In genomic region chr7:6031567-6031966, GRCh38 we compare ENCODE assay signal across 28 cellular contexts. TPM values are rescaled to one million over a fixed set of nuclear protein-coding genes. Genes with fewer than 3 reads are reported as not detected.
DNase-seq lines count a peak whose midpoint lies in the region; ATAC-seq and TF ChIP-seq lines count a peak whose summit lies in the region.
"Had no signal": no experiment of that assay in that cellular context is flagged by ENCODE, and none has a peak within 500 bp of the region (broad histone marks: within the 10 kb centered on the region; RNA-seq: fewer than 3 reads in every experiment).

No MANE protein-coding gene starts in this region.

- POLR2A ChIA-PET in CD4-positive, alpha-beta T cell (lab: Charles Lee), result interaction anchor here (0.8 kb wide), 1 partner anchor 12 kb away, joined by 3 read pairs; no protein-coding TSS in a partner anchor
- POLR2A ChIA-PET in activated CD8-positive, alpha-beta T cell treated with anti-CD3 and anti-CD28 coated beads for 36 hours (lab: Charles Lee), result no interaction called here

- H3K9me3 ChIP-seq in CD4-positive, alpha-beta T cell (ENCODE audit: control insufficient read depth, low read length), result no peaks in the 10 kb centered on the region
- H3K9me3 ChIP-seq: ascending aorta, Peyer's patch, psoas muscle, tibial artery had no signal

- no peak overlapping the region for H3K27ac ChIP-seq in CD4-positive, alpha-beta T cell (ENCODE audit: low read depth, low read length)
- H3K27ac ChIP-seq: 22Rv1, ascending aorta, foreskin keratinocyte, Peyer's patch, psoas muscle, skin epidermis, tibial artery had no signal

- intact Hi-C loops in CD4-positive, alpha-beta T cell (cut with DNase I, micrococcal nuclease), result no loop called here
- intact Hi-C loops in activated CD8-positive, alpha-beta T cell treated with anti-CD3 and anti-CD28 coated beads for 36 hours (cut with micrococcal nuclease), result no loop called here
- intact Hi-C loops in left colon (cut with DNase I, micrococcal nuclease), result no loop called here

- CTCF ChIA-PET in CD4-positive, alpha-beta T cell (lab: Charles Lee), result no interaction called here
- CTCF ChIA-PET in activated CD8-positive, alpha-beta T cell treated with anti-CD3 and anti-CD28 coated beads for 36 hours (lab: Charles Lee), result interaction anchor here (1.5 kb wide), 1 partner anchor 35 kb away, joined by 3 read pairs; no protein-coding TSS in a partner anchor

- H3K27me3 ChIP-seq in CD4-positive, alpha-beta T cell (ENCODE audit: control insufficient read depth, insufficient read depth, low read length), result no peaks in the 10 kb centered on the region
- H3K27me3 ChIP-seq: ascending aorta, foreskin keratinocyte, Peyer's patch, tibial artery had no signal

- H3K36me3 Mint-ChIP-seq in T-helper 1 cell treated with Interleukin-12 subunit alpha and Interleukin-12 subunit beta and Interleukin-4 antibody, amounts not matched to agents 30 μg/mL and 1 μg/mL, for 36 hours (ENCODE audit: low read depth), result peaks cover 38% of the 10 kb centered on the region
- H3K36me3 Mint-ChIP-seq in CD4-positive, alpha-beta T cell (ENCODE audit: low read depth), result peaks cover 83% of the 10 kb centered on the region
- H3K36me3 Mint-ChIP-seq in activated CD8-positive, alpha-beta T cell treated with anti-CD3 and anti-CD28 coated beads for 36 hours (ENCODE audit: low read depth), result peaks cover 52% of the 10 kb centered on the region
- peaks cover 28% of the 10 kb centered on the region for H3K36me3 Mint-ChIP-seq in memory B cell

- peaks cover 12% of the 10 kb centered on the region for H3K4me1 Mint-ChIP-seq in T-helper 1 cell treated with Interleukin-12 subunit alpha and Interleukin-12 subunit beta and Interleukin-4 antibody, amounts not matched to agents 30 μg/mL and 1 μg/mL, for 36 hours (ENCODE audit: low read depth)
- peaks cover 16% of the 10 kb centered on the region for H3K4me1 Mint-ChIP-seq in CD4-positive, alpha-beta T cell (ENCODE audit: low read depth)
- H3K4me1 Mint-ChIP-seq in activated CD8-positive, alpha-beta T cell treated with anti-CD3 and anti-CD28 coated beads for 36 hours (ENCODE audit: low read depth), result peaks cover 19% of the 10 kb centered on the region
- H3K4me1 Mint-ChIP-seq in memory B cell, result peaks cover 10% of the 10 kb centered on the region

- TF ChIP-seq CTCF in CD4-positive, alpha-beta T cell (IDR thresholded peaks at IDR 0.05), result no peak
- no peak for TF ChIP-seq CTCF in activated CD8-positive, alpha-beta T cell treated with anti-CD3 and anti-CD28 coated beads for 36 hours (IDR thresholded peaks at IDR 0.05)

- no peaks in the 10 kb centered on the region for H3K9me3 Mint-ChIP-seq in T-helper 1 cell treated with Interleukin-12 subunit alpha and Interleukin-12 subunit beta and Interleukin-4 antibody, amounts not matched to agents 30 μg/mL and 1 μg/mL, for 36 hours
- no peaks in the 10 kb centered on the region for H3K9me3 Mint-ChIP-seq in CD4-positive, alpha-beta T cell
- no peaks in the 10 kb centered on the region for H3K9me3 Mint-ChIP-seq in activated CD8-positive, alpha-beta T cell treated with anti-CD3 and anti-CD28 coated beads for 36 hours
- no peaks in the 10 kb centered on the region for H3K9me3 Mint-ChIP-seq in memory B cell

- ATAC-seq in CD4-positive, alpha-beta T cell (ENCODE audit: poor library complexity), result no peak
- ATAC-seq in activated CD8-positive, alpha-beta T cell treated with anti-CD3 and anti-CD28 coated beads for 36 hours, result no peak
- ATAC-seq in memory B cell (ENCODE audit: low read depth) (no peak), left colon (no peak)
- ATAC-seq: foreskin keratinocyte, GM12878 had no signal

- no peaks in the 10 kb centered on the region for H3K27me3 Mint-ChIP-seq in T-helper 1 cell treated with Interleukin-12 subunit alpha and Interleukin-12 subunit beta and Interleukin-4 antibody, amounts not matched to agents 30 μg/mL and 1 μg/mL, for 36 hours (ENCODE audit: low read depth)
- no peaks in the 10 kb centered on the region for H3K27me3 Mint-ChIP-seq in CD4-positive, alpha-beta T cell
- no peaks in the 10 kb centered on the region for H3K27me3 Mint-ChIP-seq in activated CD8-positive, alpha-beta T cell treated with anti-CD3 and anti-CD28 coated beads for 36 hours
- H3K27me3 Mint-ChIP-seq in memory B cell, result no peaks in the 10 kb centered on the region

- no peak overlapping the region for H3K4me3 Mint-ChIP-seq in T-helper 1 cell treated with Interleukin-12 subunit alpha and Interleukin-12 subunit beta and Interleukin-4 antibody, amounts not matched to agents 30 μg/mL and 1 μg/mL, for 36 hours
- no peak overlapping the region for H3K4me3 Mint-ChIP-seq in CD4-positive, alpha-beta T cell
- H3K4me3 Mint-ChIP-seq in activated CD8-positive, alpha-beta T cell treated with anti-CD3 and anti-CD28 coated beads for 36 hours, result no peak overlapping the region
- no peak overlapping the region for H3K4me3 Mint-ChIP-seq in memory B cell

- DNase-seq in T-helper 1 cell, result no peak
- DNase-seq in CD4-positive, alpha-beta T cell, result no peak
- no peak for DNase-seq in activated CD8-positive, alpha-beta T cell treated with anti-CD3 and anti-CD28 coated beads for 36 hours
- DNase-seq in memory B cell (ENCODE audit: low spot score in 2 of 2), result no peak
- DNase-seq in left colon, result no peak
- DNase-seq in iPS-NIHi11 (ENCODE audit: low spot score), result no peak
- no peak for DNase-seq in dermis blood vessel endothelial cell
- DNase-seq: COR-L47; DMS79 treated with DMSO at 0.1 percent for 48 hours; foreskin keratinocyte; HCEC 1CT; KG1; left ventricle myocardium superior; NCI-H146; NCI-H510A treated with DMSO at 0.1 percent for 48 hours; NK-92 treated with Interleukin-12 subunit alpha and Interleukin-12 subunit beta, amount 100 ng/mL, for 24 hours; Peyer's patch; psoas muscle; stimulated activated CD4-positive, alpha-beta T cell treated with anti-CD3 and anti-CD28 coated beads, Interleukin-1b, Interleukin-23, amount 100 ng/mL, for 48 hours; stimulated activated naive CD4-positive, alpha-beta T cell treated with Interleukin-2 at 50 U/mL for 16 hours had no signal

- H3K27ac Mint-ChIP-seq in T-helper 1 cell treated with Interleukin-12 subunit alpha and Interleukin-12 subunit beta and Interleukin-4 antibody, amounts not matched to agents 30 μg/mL and 1 μg/mL, for 36 hours, result peak overlapping the region; percentile 38
- H3K27ac Mint-ChIP-seq in CD4-positive, alpha-beta T cell, result peak overlapping the region; percentile 38
- peak overlapping the region; percentile 19 for H3K27ac Mint-ChIP-seq in activated CD8-positive, alpha-beta T cell treated with anti-CD3 and anti-CD28 coated beads for 36 hours
- peak overlapping the region; percentile 47 for H3K27ac Mint-ChIP-seq in memory B cell

RNA-seq across cellular contexts. Expression of gene ANKRD61, which starts 0.4 kb away (rescaled TPM):
- not detected for total RNA-seq in CD4-positive, alpha-beta T cell
- total RNA-seq in activated CD8-positive, alpha-beta T cell treated with anti-CD3 and anti-CD28 coated beads for 36 hours, result under 1 TPM in 1 of 2 experiments, not detected in 1; 0.27 TPM
- total RNA-seq in left colon (not detected), dermis blood vessel endothelial cell (0.14 TPM in 1 of 2 replicates, not detected in the other)
- total RNA-seq: ascending aorta; mononuclear cell; Peyer's patch; T-helper 2 cell treated with Interferon-gamma antibody and Interleukin-4, amounts not matched to agents 100 ng/mL and 5 ng/mL, for 36 hours had no signal

RNA-seq across cellular contexts. Expression of gene AIMP2, which starts 22.5 kb away (rescaled TPM):
- total RNA-seq in CD4-positive, alpha-beta T cell, result 1 to 10 TPM; 4.3 to 5.4 TPM
- total RNA-seq in activated CD8-positive, alpha-beta T cell treated with anti-CD3 and anti-CD28 coated beads for 36 hours, result 10 to 100 TPM; 50.6 to 54.7 TPM
- total RNA-seq in left colon, result 10 to 100 TPM; 41.1 to 49.8 TPM
- total RNA-seq in dermis blood vessel endothelial cell, result 61.3 and 62.3 TPM in 2 replicates

RNA-seq across cellular contexts. Expression of gene PMS2, which starts 22.7 kb away (rescaled TPM):
- total RNA-seq in CD4-positive, alpha-beta T cell, result 10 to 100 TPM; 10.8 to 15.0 TPM
- total RNA-seq in activated CD8-positive, alpha-beta T cell treated with anti-CD3 and anti-CD28 coated beads for 36 hours, result 10 to 100 TPM; 20.5 to 22.8 TPM
- total RNA-seq in left colon (10 to 100 TPM; 10.6 to 10.7 TPM), dermis blood vessel endothelial cell (23.5 and 25.7 TPM in 2 replicates)

RNA-seq across cellular contexts. Expression of gene EIF2AK1, which starts 27.4 kb away (rescaled TPM):
- total RNA-seq in CD4-positive, alpha-beta T cell, result 10 to 100 TPM; 51.9 to 53.6 TPM
- 100 to 1,000 TPM; 110 to 115 TPM for total RNA-seq in activated CD8-positive, alpha-beta T cell treated with anti-CD3 and anti-CD28 coated beads for 36 hours
- total RNA-seq in left colon (100 to 1,000 TPM in 1 of 2 donors, 10 to 100 TPM in 1; 99.1 to 117 TPM), dermis blood vessel endothelial cell (95.6 and 122 TPM in 2 replicates)
